In the genomic region with DNA sequence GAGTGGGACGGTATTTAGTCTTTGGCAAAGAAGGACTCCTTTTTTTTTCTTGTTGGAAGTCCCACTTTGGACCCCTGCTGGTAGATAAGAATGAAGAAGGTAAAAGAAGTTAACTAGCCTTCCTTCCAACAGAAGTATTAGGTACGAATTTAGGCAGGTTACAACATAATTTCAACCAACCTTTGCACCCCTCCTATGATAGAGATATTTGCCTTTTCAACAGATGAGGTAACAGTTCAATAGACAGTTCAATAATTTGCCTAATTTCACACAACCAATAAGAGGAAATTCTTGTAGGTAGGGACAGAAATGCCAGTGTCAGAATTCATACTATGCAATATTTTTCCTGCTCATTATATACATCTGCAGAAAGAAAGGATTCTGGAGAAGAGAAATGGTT, we compare ENCODE assay signal across 17 cellular contexts.
"Had no signal": no experiment of that assay in that cellular context is flagged by ENCODE, and none has a peak within 500 bp of the region (broad histone marks: within the 10 kb centered on the region; RNA-seq: fewer than 3 reads in every experiment).

No MANE protein-coding gene starts in this region.

- H3K4me3 ChIP-seq: K562 had no signal

- H3K27ac ChIP-seq: RWPE1 had no signal

- ATAC-seq: K562, Panc1 had no signal

- DNase-seq: NCI-H1092, NCI-H1105 treated with DMSO at 0.1 percent for 48 hours, NCI-H1417 treated with DMSO at 0.1 percent for 48 hours, NCI-H146, NCI-H1694 treated with DMSO at 0.1 percent for 48 hours, NCI-H1930, NCI-H2081, NCI-H2107, NCI-H2227 treated with DMSO at 0.1 percent for 48 hours, NCI-H524, NCI-H526 treated with DMSO at 0.1 percent for 48 hours, NCI-H748 treated with DMSO at 0.1 percent for 48 hours, SHP77, T-helper 2 cell had no signal

- FAIRE-seq: K562 had no signal
